8 cellular contexts compared by ENCODE assay signal in the genomic region with DNA sequence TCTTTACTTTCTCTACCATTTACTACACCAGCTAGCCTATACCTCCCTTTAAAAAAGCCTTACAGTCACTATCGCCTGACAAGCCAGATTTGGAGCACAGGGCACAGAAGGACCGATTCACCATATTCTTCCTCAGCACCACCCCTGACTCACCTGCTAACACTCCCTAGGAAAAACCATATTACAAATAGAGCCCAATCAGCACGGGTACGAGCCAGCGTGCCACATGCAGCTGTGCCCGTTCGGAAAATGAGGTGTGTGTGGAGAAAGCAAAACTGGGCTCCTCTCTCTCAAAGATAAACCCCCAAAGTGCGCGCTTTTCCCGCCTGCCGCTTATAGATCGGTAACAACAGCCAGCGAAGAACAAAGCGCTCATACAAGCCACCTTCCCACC. TPM values are rescaled to one million over a fixed set of nuclear protein-coding genes. Genes with fewer than 3 reads are reported as not detected.
DNase-seq lines count a peak whose midpoint lies in the region; ATAC-seq, FAIRE-seq and TF ChIP-seq lines count a peak whose summit lies in the region.

No MANE protein-coding gene starts in this region.

- TF ChIP-seq RAD21 in A549 (conservative IDR thresholded peaks at IDR 0.05 in 1 of 2, IDR thresholded peaks at IDR 0.05 in 1 of 2), result no peak

- TF ChIP-seq EP300 in A549 (IDR thresholded peaks at IDR 0.05), result no peak

- no peaks in the 10 kb centered on the region for H3K27me3 ChIP-seq in iPS-18a (ENCODE audit: control insufficient read depth, insufficient read depth, low read length)

- peaks cover 46% of the 10 kb centered on the region for H3K4me1 Mint-ChIP-seq in activated T-helper 17 cell treated with anti-CD3 and anti-CD28 coated beads, Interleukin-2, amount 50 U/mL, for 72 hours

- TF ChIP-seq POLR2A in A549 (IDR thresholded peaks at IDR 0.05; ENCODE audit: low read length), result no peak

- peaks cover 46% of the 10 kb centered on the region for H3K36me3 ChIP-seq in iPS-18a (ENCODE audit: control insufficient read depth, low read depth, low read length)

- H3K9me3 ChIP-seq in A549 (no peaks in the 10 kb centered on the region), iPS-18a (ENCODE audit: control insufficient read depth, low read depth, low read length) (no peaks in the 10 kb centered on the region)

- no peak for DNase-seq in A549 (ENCODE audit: low read depth in 1 of 2, low spot score in 1 of 2)
- peak; percentile 36 for DNase-seq in HCEC 1CT
- peak; percentile 56 for DNase-seq in stimulated activated CD8-positive, alpha-beta memory T cell treated with anti-CD3 and anti-CD28 coated beads, Interleukin-4, amount 100 ng/mL, for 48 hours
- no peak for DNase-seq in iPS-NIHi11 (ENCODE audit: low spot score)
- DNase-seq in A172 (ENCODE audit: low spot score), result no peak

- POLR2A ChIA-PET in A549 (lab: Yijun Ruan, JAX), result interaction anchor here (9.5 kb wide), 1 partner anchor 34 kb away, joined by 378 read pairs; no protein-coding TSS in a partner anchor

- peak overlapping the region; percentile 97 for H3K4me3 Mint-ChIP-seq in activated T-helper 17 cell treated with anti-CD3 and anti-CD28 coated beads, Interleukin-2, amount 50 U/mL, for 72 hours

- peaks cover 69% of the 10 kb centered on the region for H3K36me3 Mint-ChIP-seq in activated T-helper 17 cell treated with anti-CD3 and anti-CD28 coated beads, Interleukin-2, amount 50 U/mL, for 72 hours (ENCODE audit: low read depth)

- no peak for FAIRE-seq in A549 (lab: Jason Lieb, UNC)

- 2% methylated on average over 14 of the region's 14 CpGs for WGBS in A549 (ENCODE audit: missing lambda C conversion rate)

- peak overlapping the region; percentile 77 for H3K4me2 ChIP-seq in A549

- peak overlapping the region; percentile 97 to 100 for H3K27ac ChIP-seq in A549
- peak overlapping the region; percentile 67 for H3K27ac ChIP-seq in iPS-18a (ENCODE audit: low read length)

- no peaks in the 10 kb centered on the region for H3K27me3 Mint-ChIP-seq in activated T-helper 17 cell treated with anti-CD3 and anti-CD28 coated beads, Interleukin-2, amount 50 U/mL, for 72 hours

- CTCF ChIA-PET in A549 (lab: Yijun Ruan, JAX), result interaction anchor here (1.2 kb wide), 1 partner anchor 16 kb away, joined by 3 read pairs; no protein-coding TSS in a partner anchor

- ATAC-seq in A549 (no peak), HG02885 (IDR thresholded peaks at IDR 0.05; ENCODE audit: poor library complexity, unreplicated experiment) (no peak)
- no peak for ATAC-seq in activated T-helper 17 cell treated with anti-CD3 and anti-CD28 coated beads, Interleukin-2, amount 50 U/mL, for 72 hours (replicated peaks)

- H3K4me3 ChIP-seq in A549 (peak overlapping the region; percentile 79), iPS-18a (ENCODE audit: low read length) (peak overlapping the region; percentile 82)

- H3K4me1 ChIP-seq in A549, result peaks cover 40% of the 10 kb centered on the region
- H3K4me1 ChIP-seq in iPS-18a (ENCODE audit: control insufficient read depth, low read depth, low read length), result peaks cover 23% of the 10 kb centered on the region

- peak overlapping the region; percentile 99 for H3K9ac ChIP-seq in iPS-18a (ENCODE audit: low read length)

- H3K27ac Mint-ChIP-seq in activated T-helper 17 cell treated with anti-CD3 and anti-CD28 coated beads, Interleukin-2, amount 50 U/mL, for 72 hours, result peak overlapping the region; percentile 89

- TF ChIP-seq CTCF in A549 (IDR thresholded peaks at IDR 0.05), result no peak

- no peaks in the 10 kb centered on the region for H3K9me3 Mint-ChIP-seq in activated T-helper 17 cell treated with anti-CD3 and anti-CD28 coated beads, Interleukin-2, amount 50 U/mL, for 72 hours

TF ChIP-seq in A549, 52 proteins besides CTCF, POLR2A, EP300 and RAD21:
- TF ChIP-seq HEYL (CRISPR knock-in tag; IDR thresholded peaks at IDR 0.05) (no peak), CHD2 (IDR thresholded peaks at IDR 0.05; ENCODE audit: low read length, partially characterized antibody) (no peak), SMC3 (IDR thresholded peaks at IDR 0.05) (no peak), BHLHE40 (IDR thresholded peaks at IDR 0.05; ENCODE audit: low read depth, low read length) (no peak), JUN (IDR thresholded peaks at IDR 0.05) (no peak; a peak in 1 of 5 replicates)
- TF ChIP-seq, protein P1, sequence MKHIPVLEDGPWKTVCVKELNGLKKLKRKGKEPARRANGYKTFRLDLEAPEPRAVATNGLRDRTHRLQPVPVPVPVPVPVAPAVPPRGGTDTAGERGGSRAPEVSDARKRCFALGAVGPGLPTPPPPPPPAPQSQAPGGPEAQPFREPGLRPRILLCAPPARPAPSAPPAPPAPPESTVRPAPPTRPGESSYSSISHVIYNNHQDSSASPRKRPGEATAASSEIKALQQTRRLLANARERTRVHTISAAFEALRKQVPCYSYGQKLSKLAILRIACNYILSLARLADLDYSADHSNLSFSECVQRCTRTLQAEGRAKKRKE (CRISPR knock-in tag; IDR thresholded peaks at IDR 0.05; ENCODE audit: low read depth), result no peak

RNA-seq across cellular contexts. Expression of gene SYNCRIP, which starts 1.2 kb away (rescaled TPM):
- polyA plus RNA-seq in A549 (2011; rRNA removed) (47.5 and 60.6 TPM in 2 replicates), A549 (2017; fragmentation: RNase III; extraction: RNeasy Plus Mini Kit Qiagen cat#74134 plus additional on column Dnase treatment) (100 to 108 TPM (median 102 TPM) in 3 replicates)
- polyA plus RNA-seq in A549 (2012; cell fraction: cytosol; rRNA removed), result 14.7 and 15.2 TPM in 2 replicates
- polyA plus RNA-seq in A549 (2012; cell fraction: nucleus; rRNA removed), result 8.4 and 18.8 TPM in 2 replicates
- polyA minus RNA-seq in A549 (2011; rRNA and poly(A)+ RNA removed), result 14.1 and 18.4 TPM in 2 replicates
- total RNA-seq in activated T-helper 17 cell treated with anti-CD3 and anti-CD28 coated beads, Interleukin-2, amount 50 U/mL, for 72 hours, result 100 to 1,000 TPM; 106 to 175 TPM
- total RNA-seq in A172 (2014; rRNA removed; shearing (Covaris generic)), result 124 and 148 TPM in 2 replicates

RNA-seq across cellular contexts. Expression of gene SNX14, which starts 47.9 kb away (rescaled TPM):
- polyA plus RNA-seq in A549 (2011; rRNA removed), result 79.8 and 113 TPM in 2 replicates
- 22.9 and 24.6 TPM in 2 replicates for polyA plus RNA-seq in A549 (2012; cell fraction: cytosol; rRNA removed)
- polyA plus RNA-seq in A549 (2012; cell fraction: nucleus; rRNA removed), result 29.7 and 34.0 TPM in 2 replicates
- 46.6 to 52.6 TPM (median 47.1 TPM) in 3 replicates for polyA plus RNA-seq in A549 (2017; fragmentation: RNase III; extraction: RNeasy Plus Mini Kit Qiagen cat#74134 plus additional on column Dnase treatment)
- polyA minus RNA-seq in A549 (2011; rRNA and poly(A)+ RNA removed), result 25.0 and 31.1 TPM in 2 replicates
- 10 to 100 TPM; 59.1 to 76.6 TPM for total RNA-seq in activated T-helper 17 cell treated with anti-CD3 and anti-CD28 coated beads, Interleukin-2, amount 50 U/mL, for 72 hours
- total RNA-seq in A172 (2014; rRNA removed; shearing (Covaris generic)), result 84.2 and 99.9 TPM in 2 replicates

Comparison
In these comparisons a context has a peak if more than half of its experiments do, and no peak if none do; other contexts are left out.
1. DNase-seq: peak in HCEC 1CT (single experiment) and stimulated activated CD8-positive, alpha-beta memory T cell treated with anti-CD3 and anti-CD28 coated beads, Interleukin-4, amount 100 ng/mL, for 48 hours (single experiment); none in A549 (0 of 2), iPS-NIHi11 (single experiment) and A172 (single experiment).